8 cellular contexts compared by ENCODE assay signal in the genomic region with DNA sequence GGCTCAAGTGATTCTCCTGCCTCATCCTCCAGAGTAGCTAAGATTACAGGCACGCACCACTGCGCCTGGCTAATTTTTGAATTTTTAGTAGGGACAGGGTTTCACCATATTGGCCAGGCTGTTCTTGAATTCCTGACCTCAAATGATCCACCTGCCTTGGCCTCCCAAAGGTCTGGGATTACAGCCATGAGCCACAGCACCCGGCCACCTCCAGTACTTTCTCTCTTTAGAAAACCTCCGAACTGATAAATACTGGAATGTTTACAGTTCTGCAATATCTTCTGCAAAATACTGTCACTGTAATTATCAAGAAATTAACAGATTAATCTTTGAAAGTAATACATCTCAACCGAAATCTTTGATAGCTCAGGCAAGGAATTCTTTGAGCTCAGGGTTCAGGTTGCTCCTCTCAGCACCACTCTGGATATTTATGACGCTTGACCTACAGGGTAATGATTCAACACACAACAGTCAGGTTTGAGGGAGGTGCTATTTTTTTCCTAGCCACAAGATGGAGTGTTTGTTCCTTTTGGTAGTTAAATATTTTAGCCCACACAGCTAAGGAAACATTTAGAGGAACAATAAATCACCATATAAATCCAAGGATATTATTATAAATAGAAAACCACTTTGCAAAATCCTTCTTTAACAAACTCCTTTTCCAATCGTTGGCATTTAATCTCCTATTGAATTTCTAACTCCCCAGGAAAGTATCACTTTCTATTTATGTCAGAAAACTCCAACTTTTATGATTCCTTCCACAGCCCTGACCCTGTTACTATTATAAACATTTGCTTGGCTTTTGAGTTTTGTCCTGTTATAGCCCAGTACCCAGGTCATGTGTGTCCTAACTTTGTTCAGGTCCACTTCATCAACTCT. TPM values are rescaled to one million over a fixed set of nuclear protein-coding genes. Genes with fewer than 3 reads are reported as not detected.
DNase-seq lines count a peak whose midpoint lies in the region; ATAC-seq and TF ChIP-seq lines count a peak whose summit lies in the region.

No MANE protein-coding gene starts in this region.

- WGBS in adrenal gland, 4 donors: 35 to 45% (median 40%) methylated on average over 7 of the region's 7 CpGs
- 40 to 48% methylated on average over 7 of the region's 7 CpGs for WGBS in sigmoid colon, 2 donors

- no peaks in the 10 kb centered on the region for H3K36me3 ChIP-seq in adrenal gland (replicated peaks in 1 of 2)
- H3K36me3 ChIP-seq in right atrium auricular region: no peaks in the 10 kb centered on the region
- no peaks in the 10 kb centered on the region for H3K36me3 ChIP-seq in sigmoid colon

- no peak overlapping the region for H3K27ac ChIP-seq in adrenal gland
- H3K27ac ChIP-seq in right atrium auricular region: no peak overlapping the region
- no peak overlapping the region for H3K27ac ChIP-seq in sigmoid colon

- H3K27me3 ChIP-seq in adrenal gland (no peaks in the 10 kb centered on the region), right atrium auricular region (no peaks in the 10 kb centered on the region), sigmoid colon (no peaks in the 10 kb centered on the region)

- no peak for TF ChIP-seq EP300 in sigmoid colon (IDR thresholded peaks at IDR 0.05)

- intact Hi-C loops in adrenal gland (cut with DNase I) (no loop called here), sigmoid colon (cut with DNase I) (loop anchor here (1.0 kb wide), 1 partner anchor 184 kb away; no protein-coding TSS in a partner anchor)

- DNase-seq in DMS79 (lab: John Stamatoyannopoulos, UW): peak; percentile 87
- peak; percentile 74 for DNase-seq in NCI-H345 treated with DMSO at 0.1 percent for 48 hours (lab: John Stamatoyannopoulos, UW; ENCODE audit: unreplicated experiment)
- peak in 5 of 7 donors; percentile 17 to 47 (median 38) for DNase-seq in adrenal gland
- no peak for DNase-seq in right atrium auricular region (ENCODE audit: low spot score)
- no peak for DNase-seq in sigmoid colon
- no peak for DNase-seq in cortex of kidney (lab: John Stamatoyannopoulos, UW)

- no peak for TF ChIP-seq POLR2A in adrenal gland (IDR thresholded peaks at IDR 0.05)
- TF ChIP-seq POLR2A in sigmoid colon (IDR thresholded peaks at IDR 0.05): no peak

- H3K4me1 ChIP-seq in adrenal gland (replicated peaks in 1 of 2): peaks cover 0 to 6% of the 10 kb centered on the region in 2 donors
- H3K4me1 ChIP-seq in right atrium auricular region: no peaks in the 10 kb centered on the region
- peaks cover 0 to 6% (median 5%) of the 10 kb centered on the region in 4 donors for H3K4me1 ChIP-seq in sigmoid colon

- H3K9me3 ChIP-seq in adrenal gland (replicated peaks in 1 of 3) (no peaks in the 10 kb centered on the region), right atrium auricular region (no peaks in the 10 kb centered on the region), sigmoid colon (no peaks in the 10 kb centered on the region)

- H3K4me3 ChIP-seq in adrenal gland (no peak overlapping the region), right atrium auricular region (no peak overlapping the region), sigmoid colon (no peak overlapping the region)

- peak; percentile 77 for ATAC-seq in GM19438 (IDR thresholded peaks at IDR 0.05; ENCODE audit: low read depth, unreplicated experiment)
- peak; percentile 77 for ATAC-seq in HG03460 (IDR thresholded peaks at IDR 0.05; ENCODE audit: unreplicated experiment)

- TF ChIP-seq CTCF in adrenal gland (IDR thresholded peaks at IDR 0.05) (peak; percentile 57 to 89 (median 86)), right atrium auricular region (IDR thresholded peaks at IDR 0.05) (peak; percentile 53 to 82), sigmoid colon (IDR thresholded peaks at IDR 0.05) (peak; percentile 54 to 80 (median 76))

RNA-seq across cellular contexts. Expression of a gene that starts 48.6 kb away (rescaled TPM):
- total RNA-seq in adrenal gland (10 to 100 TPM; 18.9 to 51.4 (median 29.4) TPM), right atrium auricular region (10 to 100 TPM; 14.6 to 17.1 TPM), sigmoid colon (10 to 100 TPM; 14.7 to 21.8 (median 20.9) TPM)
- polyA plus RNA-seq in adrenal gland (10 to 100 TPM in 1 of 3 donors, 1 to 10 TPM in 2; 4.3 to 41.2 (median 5.1) TPM), sigmoid colon (1 to 10 TPM; 6.0 to 9.1 (median 8.1) TPM)

Comparison
In these comparisons a context has a peak if more than half of its experiments do, and no peak if none do; other contexts are left out.
1. DNase-seq: peak in DMS79 (single experiment), NCI-H345 treated with DMSO at 0.1 percent for 48 hours (single experiment) and adrenal gland (5 of 7); none in right atrium auricular region (single experiment), sigmoid colon (single experiment) and cortex of kidney (single experiment).
2. Peak in every context shown above with its lines, with median percentiles within 50 percentile points of each other: CTCF ChIP-seq.